In genomic region chr3:12842469-12842868, GRCh38 we compare ENCODE assay signal across 17 cellular contexts. TPM values are rescaled to one million over a fixed set of nuclear protein-coding genes. Genes with fewer than 3 reads are reported as not detected.
DNase-seq lines count a peak whose midpoint lies in the region; ATAC-seq and TF ChIP-seq lines count a peak whose summit lies in the region.
"Had no signal": no experiment of that assay in that cellular context is flagged by ENCODE, and none has a peak within 500 bp of the region (broad histone marks: within the 10 kb centered on the region; RNA-seq: fewer than 3 reads in every experiment).

No MANE protein-coding gene starts in this region.

- H3K4me1 ChIP-seq in MM.1S (ENCODE audit: low read length): peaks cover 19% of the 10 kb centered on the region; the same call in 1 of the 2 replicates
- H3K4me1 ChIP-seq in trophoblast cell (ENCODE audit: control insufficient read depth in 1 of 2, insufficient read depth in 2 of 2, low read length in 2 of 2): peaks cover 7 to 9% of the 10 kb centered on the region in 2 experiments
- peaks cover 9% of the 10 kb centered on the region for H3K4me1 ChIP-seq in right cardiac atrium (ENCODE audit: control insufficient read depth, insufficient read depth, low read length)

- H3K36me3 Mint-ChIP-seq in activated T-cell treated with anti-CD3 and anti-CD28 coated beads, Interleukin-2, amount 50 U/mL, for 72 hours (ENCODE audit: insufficient read depth in 2 of 2): peaks cover 26 to 37% of the 10 kb centered on the region in 2 donors
- peaks cover 35% of the 10 kb centered on the region for H3K36me3 Mint-ChIP-seq in brain
- H3K36me3 Mint-ChIP-seq in activated CD8-positive, alpha-beta memory T cell treated with anti-CD3 and anti-CD28 coated beads, Interleukin-2, amount 10 ng/mL, durations not matched to agents 7 days and 5 days: peaks cover 34% of the 10 kb centered on the region

- H3K79me2 ChIP-seq in MM.1S (ENCODE audit: low read length): peaks cover 39% of the 10 kb centered on the region
- peaks cover 15% of the 10 kb centered on the region for H3K79me2 ChIP-seq in trophoblast cell (ENCODE audit: control insufficient read depth, insufficient read depth, low read length, poor library complexity)

- peaks cover 5% of the 10 kb centered on the region; the same call in 1 of the 2 replicates for H3F3A ChIP-seq in MM.1S (ENCODE audit: insufficient read depth, low read length)

- H3K18ac ChIP-seq in trophoblast cell (ENCODE audit: low read length): no peak overlapping the region

- H3K23ac ChIP-seq in trophoblast cell (ENCODE audit: low read length): no peak overlapping the region

- DNase-seq in activated T-cell treated with anti-CD3 and anti-CD28 coated beads, Interleukin-2, amount 50 U/mL, for 72 hours: no peak
- DNase-seq in activated T-cell treated with anti-CD3 and anti-CD28 coated beads for 4 hours: no peak
- no peak for DNase-seq in MM.1S
- DNase-seq in trophoblast cell: no peak
- no peak for DNase-seq in right cardiac atrium
- no peak for DNase-seq in activated CD8-positive, alpha-beta memory T cell treated with anti-CD3 and anti-CD28 coated beads, Interleukin-2, amount 10 ng/mL, durations not matched to agents 7 days and 5 days
- DNase-seq: activated CD8-positive, alpha-beta memory T cell treated with anti-CD3 and anti-CD28 coated beads, Interleukin-2, amount 50 U/mL, for 4 hours; adrenal gland; central memory CD4-positive, alpha-beta T cell; endodermal cell; foreskin melanocyte; left lung; NCI-H1436; OCI-M1; stimulated activated CD4-positive, alpha-beta T cell treated with anti-CD3 and anti-CD28 coated beads, Interleukin-15, amount 100 ng/mL, for 24 hours had no signal

- H3K9ac ChIP-seq in MM.1S (ENCODE audit: low read length): peak overlapping the region; percentile 95; the same call in 1 of the 2 replicates
- no peak overlapping the region for H3K9ac ChIP-seq in trophoblast cell (ENCODE audit: low read length)

- H3K79me1 ChIP-seq in trophoblast cell (ENCODE audit: low read length): peaks cover 7% of the 10 kb centered on the region

- H2AK5ac ChIP-seq in trophoblast cell (ENCODE audit: low read length): no peak overlapping the region

- WGBS in trophoblast cell (ENCODE audit: extremely low coverage, insufficient coverage, insufficient read length): no CpG with 5 or more reads among the region's 4 CpGs
- WGBS in right cardiac atrium: 98% methylated on average over 4 of the region's 4 CpGs

- H2BK120ac ChIP-seq in trophoblast cell (ENCODE audit: insufficient read depth, low read length, poor library complexity): no peak overlapping the region

- ATAC-seq in activated T-cell treated with anti-CD3 and anti-CD28 coated beads, Interleukin-2, amount 50 U/mL, for 72 hours (replicated peaks in 1 of 2): no peak
- ATAC-seq in right cardiac atrium (no peak), GM21390 (IDR thresholded peaks at IDR 0.05; ENCODE audit: unreplicated experiment) (no peak)
- ATAC-seq in activated CD8-positive, alpha-beta memory T cell treated with anti-CD3 and anti-CD28 coated beads, Interleukin-2, amount 10 ng/mL, durations not matched to agents 7 days and 5 days: no peak

- no peak overlapping the region for H3K4ac ChIP-seq in trophoblast cell (ENCODE audit: low read depth, low read length)

- H3K9me3 ChIP-seq in MM.1S (replicated peaks; ENCODE audit: insufficient read depth, low read length) (no peaks in the 10 kb centered on the region), trophoblast cell (ENCODE audit: insufficient read depth, low read depth, low read length) (no peaks in the 10 kb centered on the region), right cardiac atrium (ENCODE audit: control insufficient read depth, low read length) (no peaks in the 10 kb centered on the region)
- H3K9me3 ChIP-seq: adrenal gland, left lung had no signal

- H3K4me1 Mint-ChIP-seq in activated T-cell treated with anti-CD3 and anti-CD28 coated beads, Interleukin-2, amount 50 U/mL, for 72 hours (ENCODE audit: low read depth): peaks cover 38% of the 10 kb centered on the region
- H3K4me1 Mint-ChIP-seq in brain: peaks cover 36% of the 10 kb centered on the region
- H3K4me1 Mint-ChIP-seq in activated CD8-positive, alpha-beta memory T cell treated with anti-CD3 and anti-CD28 coated beads, Interleukin-2, amount 10 ng/mL, durations not matched to agents 7 days and 5 days: peaks cover 40% of the 10 kb centered on the region

- H3K9me3 Mint-ChIP-seq in activated T-cell treated with anti-CD3 and anti-CD28 coated beads, Interleukin-2, amount 50 U/mL, for 72 hours: no peaks in the 10 kb centered on the region
- peaks cover 0 to 2% (median 0%) of the 10 kb centered on the region in 5 experiments for H3K9me3 Mint-ChIP-seq in brain
- no peaks in the 10 kb centered on the region for H3K9me3 Mint-ChIP-seq in activated CD8-positive, alpha-beta memory T cell treated with anti-CD3 and anti-CD28 coated beads, Interleukin-2, amount 10 ng/mL, durations not matched to agents 7 days and 5 days (ENCODE audit: low read depth)

- H4K8ac ChIP-seq in trophoblast cell (ENCODE audit: low read depth, low read length): peak overlapping the region; percentile 79

- intact Hi-C loops in right cardiac atrium (cut with DNase I): no loop called here

- no peak overlapping the region for H2BK12ac ChIP-seq in trophoblast cell (ENCODE audit: low read length)

- H4K20me1 ChIP-seq in MM.1S (ENCODE audit: insufficient read depth, low read length): peaks cover 22% of the 10 kb centered on the region

- H3K4me2 ChIP-seq in MM.1S (ENCODE audit: low read depth, low read length): peak overlapping the region; percentile 58; the same call in 1 of the 2 replicates
- no peak overlapping the region for H3K4me2 ChIP-seq in trophoblast cell (ENCODE audit: low read length)

- no peaks in the 10 kb centered on the region for H3K9me2 ChIP-seq in MM.1S (replicated peaks; ENCODE audit: insufficient read depth, low read length)

- H3K14ac ChIP-seq in trophoblast cell (ENCODE audit: low read length): no peak overlapping the region

- H3K36me3 ChIP-seq in MM.1S (replicated peaks; ENCODE audit: insufficient read depth, low read length): peaks cover 9% of the 10 kb centered on the region; the same call in 1 of the 2 replicates
- H3K36me3 ChIP-seq in trophoblast cell (ENCODE audit: control insufficient read depth in 1 of 2, insufficient read depth in 2 of 2, low read length in 2 of 2): peaks cover 16 to 25% of the 10 kb centered on the region in 2 experiments

- CTCF ChIA-PET in activated CD8-positive, alpha-beta memory T cell treated with anti-CD3 and anti-CD28 coated beads, Interleukin-2, amount 10 ng/mL, durations not matched to agents 7 days and 5 days (lab: Charles Lee): interaction anchor here (0.8 to 2.5 kb wide), 11 partner anchors 11 to 153 kb away, joined by 3 to 21 read pairs (median 6); partner anchors contain the start of gene CAND2

- H3K27me3 ChIP-seq in MM.1S (replicated peaks; ENCODE audit: insufficient read depth, low read length) (no peaks in the 10 kb centered on the region), trophoblast cell (ENCODE audit: insufficient read depth, low read length) (no peaks in the 10 kb centered on the region), right cardiac atrium (ENCODE audit: control insufficient read depth, insufficient read depth) (no peaks in the 10 kb centered on the region)
- H3K27me3 ChIP-seq: adrenal gland, left lung had no signal

- no peak overlapping the region for H3K27ac ChIP-seq in MM.1S (ENCODE audit: low read length)
- no peak overlapping the region for H3K27ac ChIP-seq in trophoblast cell (ENCODE audit: low read depth, low read length)
- H3K27ac ChIP-seq in right cardiac atrium (ENCODE audit: low read length): no peak overlapping the region

- no peak overlapping the region for H3K4me3 ChIP-seq in MM.1S (ENCODE audit: low read length)
- H3K4me3 ChIP-seq in trophoblast cell (ENCODE audit: low read depth, low read length): no peak overlapping the region
- H3K4me3 ChIP-seq in right cardiac atrium (ENCODE audit: low read length): no peak overlapping the region

- H4K12ac ChIP-seq in trophoblast cell (ENCODE audit: low read depth, low read length): no peak overlapping the region

- peak overlapping the region; percentile 100 for H3K27ac Mint-ChIP-seq in activated T-cell treated with anti-CD3 and anti-CD28 coated beads, Interleukin-2, amount 50 U/mL, for 72 hours
- peak overlapping the region in 3 of 5 experiments; percentile 99 to 100 (median 100) for H3K27ac Mint-ChIP-seq in brain
- H3K27ac Mint-ChIP-seq in activated CD8-positive, alpha-beta memory T cell treated with anti-CD3 and anti-CD28 coated beads, Interleukin-2, amount 10 ng/mL, durations not matched to agents 7 days and 5 days: no peak overlapping the region

- no peak overlapping the region for H4K91ac ChIP-seq in trophoblast cell (ENCODE audit: low read depth, low read length)

- H3K27me3 Mint-ChIP-seq in activated T-cell treated with anti-CD3 and anti-CD28 coated beads, Interleukin-2, amount 50 U/mL, for 72 hours (ENCODE audit: low read depth): no peaks in the 10 kb centered on the region
- H3K27me3 Mint-ChIP-seq in brain: peaks cover 15% of the 10 kb centered on the region
- H3K27me3 Mint-ChIP-seq in activated CD8-positive, alpha-beta memory T cell treated with anti-CD3 and anti-CD28 coated beads, Interleukin-2, amount 10 ng/mL, durations not matched to agents 7 days and 5 days: no peaks in the 10 kb centered on the region

- no peak for TF ChIP-seq CTCF in MM.1S (IDR thresholded peaks at IDR 0.05; ENCODE audit: low read length)
- TF ChIP-seq CTCF in brain (conservative IDR thresholded peaks at IDR 0.05): no peak

- no peak overlapping the region for H2BK5ac ChIP-seq in trophoblast cell (ENCODE audit: low read depth, low read length, poor library complexity)

- peak overlapping the region; percentile 90 for H2AFZ ChIP-seq in MM.1S (ENCODE audit: low read length)
- H2AFZ ChIP-seq in trophoblast cell (ENCODE audit: insufficient read depth, low read length, poor library complexity): no peak overlapping the region

- peak overlapping the region; percentile 92 to 97 for H3K4me3 Mint-ChIP-seq in activated T-cell treated with anti-CD3 and anti-CD28 coated beads, Interleukin-2, amount 50 U/mL, for 72 hours
- H3K4me3 Mint-ChIP-seq in brain: peak overlapping the region; percentile 21 to 98 (median 97)
- no peak overlapping the region for H3K4me3 Mint-ChIP-seq in activated CD8-positive, alpha-beta memory T cell treated with anti-CD3 and anti-CD28 coated beads, Interleukin-2, amount 10 ng/mL, durations not matched to agents 7 days and 5 days
- H3K4me3 Mint-ChIP-seq: endodermal cell had no signal

RNA-seq across cellular contexts. Expression of gene RPL32, which starts 1.1 kb away (rescaled TPM):
- total RNA-seq in activated T-cell treated with anti-CD3 and anti-CD28 coated beads, Interleukin-2, amount 50 U/mL, for 72 hours: 1,000 to 10,000 TPM; 2,781 to 2,931 TPM
- polyA plus RNA-seq in brain (ENCODE audit: insufficient read depth, low read depth, low replicate concordance) (2,489 TPM), right cardiac atrium (1,539 TPM)
- polyA plus RNA-seq in trophoblast cell (2013): 1,121 and 1,210 TPM in 2 replicates
- total RNA-seq in right cardiac atrium: 1,000 to 10,000 TPM in 3 of 4 donors, 100 to 1,000 TPM in 1; 993 to 1,089 (median 1,033) TPM
- total RNA-seq in activated CD8-positive, alpha-beta memory T cell treated with anti-CD3 and anti-CD28 coated beads, Interleukin-2, amount 10 ng/mL, durations not matched to agents 7 days and 5 days: 1,000 to 10,000 TPM; 1,759 to 1,893 TPM

RNA-seq across cellular contexts. Expression of gene CAND2, which starts 46.0 kb away (rescaled TPM):
- 1 to 10 TPM; 1.2 to 1.8 TPM for total RNA-seq in activated T-cell treated with anti-CD3 and anti-CD28 coated beads, Interleukin-2, amount 50 U/mL, for 72 hours
- 10.3 TPM for polyA plus RNA-seq in brain (ENCODE audit: insufficient read depth, low read depth, low replicate concordance)
- polyA plus RNA-seq in trophoblast cell (2013): 0.29 and 0.31 TPM in 2 replicates
- 10 to 100 TPM; 33.2 to 63.6 (median 50.4) TPM for total RNA-seq in right cardiac atrium
- polyA plus RNA-seq in right cardiac atrium: 36.6 TPM
- under 1 TPM; 0.05 to 0.09 TPM for total RNA-seq in activated CD8-positive, alpha-beta memory T cell treated with anti-CD3 and anti-CD28 coated beads, Interleukin-2, amount 10 ng/mL, durations not matched to agents 7 days and 5 days

Comparison
In these comparisons a context has a peak if more than half of its experiments do, and no peak if none do; other contexts are left out.
1. RNA of gene CAND2, which starts 46.0 kb away (total RNA-seq): 33.2 to 63.6 TPM in right cardiac atrium; 1.2 to 1.8 TPM in activated T-cell treated with anti-CD3 and anti-CD28 coated beads, Interleukin-2, amount 50 U/mL, for 72 hours and 0.05 to 0.09 TPM in activated CD8-positive, alpha-beta memory T cell treated with anti-CD3 and anti-CD28 coated beads, Interleukin-2, amount 10 ng/mL, durations not matched to agents 7 days and 5 days; every median in the first group is over 10 times any median in the second.